Comparison of ENCODE assay signal across 19 cellular contexts in genomic region chr17:83148317-83149044, GRCh38.
DNase-seq lines count a peak whose midpoint lies in the region; ATAC-seq, FAIRE-seq and TF ChIP-seq lines count a peak whose summit lies in the region.
"Had no signal": no experiment of that assay in that cellular context is flagged by ENCODE, and none has a peak within 500 bp of the region (broad histone marks: within the 10 kb centered on the region; RNA-seq: fewer than 3 reads in every experiment).

No MANE protein-coding gene starts in this region.

- ATAC-seq in activated CD8-positive, alpha-beta memory T cell treated with anti-CD3 and anti-CD28 coated beads, Interleukin-2, amount 10 ng/mL, durations not matched to agents 7 days and 5 days: peak; percentile 16
- no peak for ATAC-seq in left lobe of liver
- ATAC-seq: Right ventricle myocardium inferior had no signal

- CTCF ChIA-PET in activated CD8-positive, alpha-beta memory T cell treated with anti-CD3 and anti-CD28 coated beads, Interleukin-2, amount 10 ng/mL, durations not matched to agents 7 days and 5 days (lab: Charles Lee): no interaction called here

- no peak overlapping the region for H3K27ac ChIP-seq in spleen

- no peaks in the 10 kb centered on the region for H3K9me3 ChIP-seq in spleen
- H3K9me3 ChIP-seq: BE2C had no signal

- H3K4me1 Mint-ChIP-seq in activated CD8-positive, alpha-beta memory T cell treated with anti-CD3 and anti-CD28 coated beads, Interleukin-2, amount 10 ng/mL, durations not matched to agents 7 days and 5 days: peaks cover 39% of the 10 kb centered on the region

- H3K4me1 ChIP-seq in spleen: peaks cover 0 to 24% (median 10%) of the 10 kb centered on the region in 6 donors
- H3K4me1 ChIP-seq: BE2C had no signal

- H3K36me3 ChIP-seq in spleen: no peaks in the 10 kb centered on the region
- H3K36me3 ChIP-seq: BE2C had no signal

- TF ChIP-seq CTCF in spleen (IDR thresholded peaks at IDR 0.05 in 8 of 11, conservative IDR thresholded peaks at IDR 0.05 in 3 of 11): no peak

- H3K9me3 Mint-ChIP-seq in activated CD8-positive, alpha-beta memory T cell treated with anti-CD3 and anti-CD28 coated beads, Interleukin-2, amount 10 ng/mL, durations not matched to agents 7 days and 5 days (ENCODE audit: low read depth): peaks cover 7% of the 10 kb centered on the region
- H3K9me3 Mint-ChIP-seq: CD4-positive, alpha-beta T cell had no signal

- intact Hi-C loops in spleen (cut with DNase I; ENCODE audit: low total_unique reads): no loop called here

- peak overlapping the region; percentile 71 for H3K27ac Mint-ChIP-seq in activated CD8-positive, alpha-beta memory T cell treated with anti-CD3 and anti-CD28 coated beads, Interleukin-2, amount 10 ng/mL, durations not matched to agents 7 days and 5 days
- H3K27ac Mint-ChIP-seq: CD4-positive, alpha-beta T cell had no signal

- H3K36me3 Mint-ChIP-seq in activated CD8-positive, alpha-beta memory T cell treated with anti-CD3 and anti-CD28 coated beads, Interleukin-2, amount 10 ng/mL, durations not matched to agents 7 days and 5 days: peaks cover 8% of the 10 kb centered on the region

- no peak overlapping the region for H3K4me3 ChIP-seq in spleen

- H3K4me3 Mint-ChIP-seq in activated CD8-positive, alpha-beta memory T cell treated with anti-CD3 and anti-CD28 coated beads, Interleukin-2, amount 10 ng/mL, durations not matched to agents 7 days and 5 days: no peak overlapping the region
- H3K4me3 Mint-ChIP-seq: CD4-positive, alpha-beta T cell had no signal

- FAIRE-seq in H54 (lab: Jason Lieb, UNC): no peak
- FAIRE-seq: GM12891, GM18507, RCC 7860 had no signal

- 76 to 88% (median 85%) methylated on average over 15 to 17 of the region's 17 CpGs for WGBS in spleen, 5 donors

- DNase-seq in activated CD8-positive, alpha-beta memory T cell treated with anti-CD3 and anti-CD28 coated beads, Interleukin-2, amount 10 ng/mL, durations not matched to agents 7 days and 5 days: peak; percentile 41
- no peak for DNase-seq in activated CD8-positive, alpha-beta memory T cell treated with anti-CD3 and anti-CD28 coated beads, Interleukin-2, amount 50 U/mL, for 4 hours
- DNase-seq in H54 (ENCODE audit: insufficient read length, low spot score) (no peak), left lobe of liver (ENCODE audit: low spot score) (peak; percentile 44), spleen (peak; percentile 70), DMS153 treated with DMSO at 0.1 percent for 48 hours (lab: John Stamatoyannopoulos, UW; ENCODE audit: unreplicated experiment) (no peak)
- no peak for DNase-seq in stimulated activated CD8-positive, alpha-beta memory T cell treated with anti-CD3 and anti-CD28 coated beads, Interleukin-4, amount 100 ng/mL, for 48 hours
- DNase-seq: BE2C; CD4-positive, alpha-beta T cell; MM.1S; NCI-H1092 treated with DMSO at 0.1 percent for 48 hours; NCI-H146; NCI-H2029 treated with DMSO at 0.1 percent for 48 hours; NCI-H2171 treated with DMSO at 0.1 percent for 48 hours; NK-92 treated with Interleukin-12 subunit alpha and Interleukin-12 subunit beta, amount 100 ng/mL, for 24 hours had no signal

- H3K27me3 Mint-ChIP-seq in activated CD8-positive, alpha-beta memory T cell treated with anti-CD3 and anti-CD28 coated beads, Interleukin-2, amount 10 ng/mL, durations not matched to agents 7 days and 5 days: peaks cover 6% of the 10 kb centered on the region

- TF ChIP-seq POLR2A in H54 (IDR thresholded peaks at IDR 0.05; ENCODE audit: low read depth, low read length) (0 out of 2 replicates have a peak, but pooled peaks have one; percentile 11), spleen (IDR thresholded peaks at IDR 0.05) (no peak)

- peaks cover 0 to 3% (median 0%) of the 10 kb centered on the region in 7 donors for H3K27me3 ChIP-seq in spleen (replicated peaks in 1 of 7)
- H3K27me3 ChIP-seq: BE2C had no signal

Comparison
In these comparisons a context has a peak if more than half of its experiments do, and no peak if none do; other contexts are left out.
1. DNase-seq: peak in activated CD8-positive, alpha-beta memory T cell treated with anti-CD3 and anti-CD28 coated beads, Interleukin-2, amount 10 ng/mL, durations not matched to agents 7 days and 5 days (single experiment), left lobe of liver (single experiment) and spleen (single experiment); none in activated CD8-positive, alpha-beta memory T cell treated with anti-CD3 and anti-CD28 coated beads, Interleukin-2, amount 50 U/mL, for 4 hours (single experiment), H54 (single experiment), DMS153 treated with DMSO at 0.1 percent for 48 hours (single experiment) and stimulated activated CD8-positive, alpha-beta memory T cell treated with anti-CD3 and anti-CD28 coated beads, Interleukin-4, amount 100 ng/mL, for 48 hours (single experiment).